ENCODE assay signal across 13 cellular contexts in genomic region chr11:8872017-8872416, GRCh38. TPM values are rescaled to one million over a fixed set of nuclear protein-coding genes. Genes with fewer than 3 reads are reported as not detected.
DNase-seq lines count a peak whose midpoint lies in the region; ATAC-seq, FAIRE-seq and TF ChIP-seq lines count a peak whose summit lies in the region.
"Had no signal": no experiment of that assay in that cellular context is flagged by ENCODE, and none has a peak within 500 bp of the region (broad histone marks: within the 10 kb centered on the region; RNA-seq: fewer than 3 reads in every experiment).

No MANE protein-coding gene starts in this region.

- H3K27me3 ChIP-seq in stomach = peaks cover 0 to 12% (median 9%) of the 10 kb centered on the region in 3 donors
- H3K27me3 ChIP-seq: right atrium auricular region had no signal

- no peak for TF ChIP-seq EP300 in stomach (IDR thresholded peaks at IDR 0.05)

- H3K27me3 Mint-ChIP-seq in activated T-helper 17 cell treated with anti-CD3 and anti-CD28 coated beads, Interleukin-2, amount 50 U/mL, for 72 hours = peaks cover 39% of the 10 kb centered on the region
- H3K27me3 Mint-ChIP-seq in mesothelial cell of epicardium (ENCODE audit: low read depth) = no peaks in the 10 kb centered on the region

- H3K9me3 ChIP-seq in stomach = no peaks in the 10 kb centered on the region
- H3K9me3 ChIP-seq: right atrium auricular region had no signal

- no peak overlapping the region for H3K27ac Mint-ChIP-seq in activated T-helper 17 cell treated with anti-CD3 and anti-CD28 coated beads, Interleukin-2, amount 50 U/mL, for 72 hours
- peak overlapping the region; percentile 98 for H3K27ac Mint-ChIP-seq in mesothelial cell of epicardium
- H3K27ac Mint-ChIP-seq: effector memory CD8-positive, alpha-beta T cell had no signal

- H3K4me3 ChIP-seq in stomach = peak overlapping the region in 2 of 4 donors; percentile 88 to 95
- H3K4me3 ChIP-seq: lung had no signal

- no peak for FAIRE-seq in urothelium cell line (lab: Jason Lieb, UNC)

- no peak for ATAC-seq in activated T-helper 17 cell treated with anti-CD3 and anti-CD28 coated beads, Interleukin-2, amount 50 U/mL, for 72 hours (replicated peaks)
- no peak for ATAC-seq in HG02870 (IDR thresholded peaks at IDR 0.05; ENCODE audit: unreplicated experiment)
- ATAC-seq: effector memory CD8-positive, alpha-beta T cell had no signal

- TF ChIP-seq POLR2A in stomach (IDR thresholded peaks at IDR 0.05) = no peak

- WGBS in stomach, 5 donors = 61 to 69% (median 64%) methylated on average over 6 of the region's 6 CpGs

- peak overlapping the region; percentile 28 for H3K4me3 Mint-ChIP-seq in activated T-helper 17 cell treated with anti-CD3 and anti-CD28 coated beads, Interleukin-2, amount 50 U/mL, for 72 hours
- H3K4me3 Mint-ChIP-seq in mesothelial cell of epicardium = peak overlapping the region; percentile 78

- peak overlapping the region; percentile 57 to 95 (median 92) for H3K27ac ChIP-seq in stomach

- H3K36me3 Mint-ChIP-seq in activated T-helper 17 cell treated with anti-CD3 and anti-CD28 coated beads, Interleukin-2, amount 50 U/mL, for 72 hours (ENCODE audit: low read depth) = no peaks in the 10 kb centered on the region
- H3K36me3 Mint-ChIP-seq in mesothelial cell of epicardium = no peaks in the 10 kb centered on the region

- H3K9me3 Mint-ChIP-seq in activated T-helper 17 cell treated with anti-CD3 and anti-CD28 coated beads, Interleukin-2, amount 50 U/mL, for 72 hours = no peaks in the 10 kb centered on the region
- no peaks in the 10 kb centered on the region for H3K9me3 Mint-ChIP-seq in mesothelial cell of epicardium
- H3K9me3 Mint-ChIP-seq: effector memory CD8-positive, alpha-beta T cell had no signal

- H3K36me3 ChIP-seq in stomach = no peaks in the 10 kb centered on the region
- H3K36me3 ChIP-seq: right atrium auricular region had no signal

- H3K4me1 Mint-ChIP-seq in activated T-helper 17 cell treated with anti-CD3 and anti-CD28 coated beads, Interleukin-2, amount 50 U/mL, for 72 hours = peaks cover 6% of the 10 kb centered on the region
- H3K4me1 Mint-ChIP-seq in mesothelial cell of epicardium = peaks cover 49% of the 10 kb centered on the region

- TF ChIP-seq CTCF in mesothelial cell of epicardium (IDR thresholded peaks at IDR 0.05; ENCODE audit: unreplicated experiment) (no peak), stomach (IDR thresholded peaks at IDR 0.05) (no peak)

- peaks cover 4 to 59% (median 30%) of the 10 kb centered on the region in 4 donors for H3K4me1 ChIP-seq in stomach

- peak; percentile 5 for DNase-seq in LHCN-M2 (ENCODE audit: low read depth)
- no peak for DNase-seq in mesothelial cell of epicardium (ENCODE audit: low spot score in 2 of 2, unreplicated experiment in 2 of 2)
- DNase-seq in stomach = peak; percentile 28
- DNase-seq in urothelium cell line (ENCODE audit: low spot score) = no peak
- DNase-seq in T-helper 9 cell = no peak
- DNase-seq: activated CD4-positive, CD25-positive, alpha-beta regulatory T cell treated with anti-CD3 and anti-CD28 coated beads, Interleukin-2, amount 50 U/mL, for 72 hours; activated T-cell treated with anti-CD3 and anti-CD28 coated beads, Interleukin-2, amount 50 U/mL, for 1 hour; effector memory CD8-positive, alpha-beta T cell; KBM-7 had no signal

- intact Hi-C loops in stomach (cut with DNase I; ENCODE audit: low total_unique reads) = no loop called here

RNA-seq across cellular contexts. Expression of gene AKIP1, which starts 39.0 kb away (rescaled TPM):
- 87.8 and 89.8 TPM in 2 replicates for total RNA-seq in LHCN-M2 (2014; rRNA removed)
- 80.5 TPM for polyA plus RNA-seq in LHCN-M2 (2012)
- total RNA-seq in activated T-helper 17 cell treated with anti-CD3 and anti-CD28 coated beads, Interleukin-2, amount 50 U/mL, for 72 hours = 10 to 100 TPM; 25.6 to 31.9 TPM
- total RNA-seq in mesothelial cell of epicardium = 11.8 to 15.4 TPM (median 13.9 TPM) in 3 replicates
- 10 to 100 TPM in 3 of 5 donors, under 1 TPM in 1, not detected in 1; 0.89 to 21.1 (median 17.9) TPM for total RNA-seq in stomach
- polyA plus RNA-seq in stomach = 10 to 100 TPM; 16.8 to 26.8 (median 23.4) TPM

Comparison
In these comparisons a context has a peak if more than half of its experiments do, and no peak if none do; other contexts are left out.
1. DNase-seq: peak in LHCN-M2 (single experiment) and stomach (single experiment); none in mesothelial cell of epicardium (0 of 2), urothelium cell line (single experiment) and T-helper 9 cell (single experiment).